ENCODE assay signal across 1 cellular context in the genomic region with DNA sequence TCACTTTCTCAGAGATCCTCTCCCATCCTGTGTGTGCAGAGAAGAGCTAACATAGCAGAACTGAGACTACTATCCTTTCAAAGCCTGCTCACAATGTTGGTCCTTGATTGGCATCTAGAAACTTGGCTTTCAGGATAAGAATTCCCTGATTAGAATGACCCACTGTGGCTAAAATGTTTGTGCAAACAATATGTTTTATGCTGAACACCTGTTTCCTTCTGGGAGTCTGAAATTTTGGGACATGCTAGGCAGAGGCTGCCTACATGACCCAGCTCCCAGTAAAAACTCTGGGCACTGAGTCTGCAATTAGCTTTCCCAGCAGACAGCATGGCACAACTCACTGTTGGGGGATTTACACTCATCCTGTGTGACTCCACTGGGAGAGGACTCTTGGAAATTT.
TF ChIP-seq lines count a peak whose summit lies in the region.

No MANE protein-coding gene starts in this region.

TF ChIP-seq in SK-N-SH, 30 proteins besides CTCF, POLR2A, EP300 and RAD21:
- TF ChIP-seq RFX5 (IDR thresholded peaks at IDR 0.05; ENCODE audit: low read length) (no peak), FOXM1 (IDR thresholded peaks at IDR 0.05; ENCODE audit: low read depth) (no peak), NFIC (IDR thresholded peaks at IDR 0.05; ENCODE audit: borderline replicate concordance) (no peak), YY1 (IDR thresholded peaks at IDR 0.05; ENCODE audit: low read depth) (no peak), GABPA (IDR thresholded peaks at IDR 0.05; ENCODE audit: low read depth) (no peak), MXI1 (IDR thresholded peaks at IDR 0.05; ENCODE audit: low read depth, low read length) (no peak)
